In the genomic region with DNA sequence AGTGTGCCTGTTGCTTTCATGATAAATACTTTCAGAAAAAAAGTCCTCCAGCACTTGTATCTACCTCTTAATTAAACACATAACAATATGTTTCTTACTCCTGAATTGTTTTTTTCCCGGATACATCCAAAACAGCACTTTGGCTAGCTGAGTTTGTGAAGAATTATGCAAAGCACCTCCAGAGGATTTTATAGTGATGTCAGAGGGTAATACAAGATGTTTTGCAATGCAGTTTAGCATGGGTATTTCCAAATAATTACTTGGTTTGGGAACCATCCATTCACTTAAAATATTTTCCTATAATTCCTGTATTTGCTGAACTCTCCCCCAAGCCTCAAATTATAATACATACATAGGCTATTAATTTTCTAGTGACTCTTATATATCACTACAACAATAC, we compare ENCODE assay signal across 36 cellular contexts. TPM values are rescaled to one million over a fixed set of nuclear protein-coding genes. Genes with fewer than 3 reads are reported as not detected.
"Had no signal": no experiment of that assay in that cellular context is flagged by ENCODE, and none has a peak within 500 bp of the region (broad histone marks: within the 10 kb centered on the region; RNA-seq: fewer than 3 reads in every experiment).

No MANE protein-coding gene starts in this region.

- H3K9me3 ChIP-seq: adrenal gland, body of pancreas, breast epithelium had no signal

- H3K36me3 ChIP-seq: adrenal gland, brain microvascular endothelial cell, breast epithelium had no signal

- H3K27ac ChIP-seq: adrenal gland, body of pancreas, brain microvascular endothelial cell, breast epithelium, VCaP had no signal

- ATAC-seq: activated CD8-positive, alpha-beta T cell treated with anti-CD3 and anti-CD28 coated beads for 36 hours; activated naive CD4-positive, alpha-beta T cell treated with anti-CD3 and anti-CD28 coated beads, Interleukin-2, amount 50 U/mL, for 72 hours; activated T-cell treated with anti-CD3 and anti-CD28 coated beads, Interleukin-2, amount 50 U/mL, for 4 hours; activated T-cell treated with anti-CD3 and anti-CD28 coated beads, Interleukin-2, amount 50 U/mL, for 72 hours; activated T-helper 17 cell treated with anti-CD3 and anti-CD28 coated beads, Interleukin-2, amount 50 U/mL, for 72 hours; body of pancreas had no signal

- H3K4me1 ChIP-seq: adrenal gland, body of pancreas, breast epithelium had no signal

- H3K4me3 ChIP-seq: adrenal gland, body of pancreas, breast epithelium had no signal

- DNase-seq: activated B cell treated with CpG ODN at 0.5 μM for 24 hours; activated CD4-positive, alpha-beta memory T cell treated with anti-CD3 and anti-CD28 coated beads for 36 hours; activated CD4-positive, alpha-beta T cell treated with anti-CD3 and anti-CD28 coated beads for 4 hours; activated CD4-positive, alpha-beta T cell treated with anti-CD3 and anti-CD28 coated beads, Interleukin-2, amount 10 ng/mL, durations not matched to agents 24 days and 14 days; activated CD4-positive, alpha-beta T cell treated with anti-CD3 and anti-CD28 coated beads, Interleukin-2, amount 50 U/mL, for 1 hour; activated CD4-positive, alpha-beta T cell treated with anti-CD3 and anti-CD28 coated beads, Interleukin-2, amount 50 U/mL, for 4 hours; activated CD4-positive, CD25-positive, alpha-beta regulatory T cell treated with anti-CD3 and anti-CD28 coated beads, Interleukin-2, amount 50 U/mL, for 72 hours; activated CD8-positive, alpha-beta memory T cell treated with anti-CD3 and anti-CD28 coated beads, Interleukin-2, amount 50 U/mL, for 4 hours; activated CD8-positive, alpha-beta T cell treated with anti-CD3 and anti-CD28 coated beads for 36 hours; activated effector memory CD4-positive, alpha-beta T cell treated with anti-CD3 and anti-CD28 coated beads, Interleukin-2, amount 50 U/mL, for 16 hours; activated gamma-delta T cell treated with Interleukin-2 at 50 U/mL for 16 hours; activated naive CD4-positive, alpha-beta T cell; activated naive CD4-positive, alpha-beta T cell treated with anti-CD3 and anti-CD28 coated beads for 36 hours; activated naive CD4-positive, alpha-beta T cell treated with anti-CD3 and anti-CD28 coated beads, Interleukin-2, amount 50 U/mL, for 16 hours; activated naive CD8-positive, alpha-beta T cell treated with anti-CD3 and anti-CD28 coated beads for 36 hours; activated T-cell treated with anti-CD3 and anti-CD28 coated beads for 4 hours; activated T-cell treated with anti-CD3 and anti-CD28 coated beads, Interleukin-2, amount 50 U/mL, for 1 hour; activated T-cell treated with anti-CD3 and anti-CD28 coated beads, Interleukin-2, amount 50 U/mL, for 4 hours; activated T-cell treated with anti-CD3 and anti-CD28 coated beads, Interleukin-2, amount 50 U/mL, for 72 hours; adrenal gland; amniotic stem cell; aorta; body of pancreas; brain microvascular endothelial cell; central memory CD4-positive, alpha-beta T cell; SW 1271; T-helper 1 cell; T-helper 2 cell; T-helper 9 cell had no signal

- H3K27me3 ChIP-seq: adrenal gland, body of pancreas, brain microvascular endothelial cell, breast epithelium had no signal

RNA-seq across cellular contexts. Expression of a gene that starts 37.7 kb away (rescaled TPM):
- total RNA-seq: activated B cell treated with CpG ODN at 0.5 μM for 24 hours; activated CD4-positive, alpha-beta memory T cell treated with anti-CD3 and anti-CD28 coated beads for 36 hours; activated CD4-positive, alpha-beta T cell treated with anti-CD3 and anti-CD28 coated beads, Interleukin-2, amount 10 ng/mL, durations not matched to agents 24 days and 14 days; activated CD8-positive, alpha-beta memory T cell treated with anti-CD3 and anti-CD28 coated beads for 36 hours; activated CD8-positive, alpha-beta T cell treated with anti-CD3 and anti-CD28 coated beads for 36 hours; activated naive CD4-positive, alpha-beta T cell treated with anti-CD3 and anti-CD28 coated beads for 36 hours; activated naive CD4-positive, alpha-beta T cell treated with anti-CD3 and anti-CD28 coated beads, Interleukin-2, amount 50 U/mL, for 72 hours; activated naive CD8-positive, alpha-beta T cell treated with anti-CD3 and anti-CD28 coated beads for 36 hours; activated T-cell treated with anti-CD3 and anti-CD28 coated beads, Interleukin-2, amount 50 U/mL, for 4 hours; activated T-cell treated with anti-CD3 and anti-CD28 coated beads, Interleukin-2, amount 50 U/mL, for 72 hours; activated T-helper 1 cell treated with anti-CD3 and anti-CD28 coated beads, Interleukin-12 subunit alpha, Interleukin-12 subunit beta, Interleukin-2, Interleukin-4 antibody, amounts not matched to agents 30 ng/mL and 10 ng/mL and 1 ng/mL, durations not matched to agents 14 hours and 24 hours and 36 hours; activated T-helper 17 cell treated with anti-CD3 and anti-CD28 coated beads, Interleukin-2, amount 50 U/mL, for 72 hours; adrenal gland; astrocyte; body of pancreas had no signal
